In the genomic region with DNA sequence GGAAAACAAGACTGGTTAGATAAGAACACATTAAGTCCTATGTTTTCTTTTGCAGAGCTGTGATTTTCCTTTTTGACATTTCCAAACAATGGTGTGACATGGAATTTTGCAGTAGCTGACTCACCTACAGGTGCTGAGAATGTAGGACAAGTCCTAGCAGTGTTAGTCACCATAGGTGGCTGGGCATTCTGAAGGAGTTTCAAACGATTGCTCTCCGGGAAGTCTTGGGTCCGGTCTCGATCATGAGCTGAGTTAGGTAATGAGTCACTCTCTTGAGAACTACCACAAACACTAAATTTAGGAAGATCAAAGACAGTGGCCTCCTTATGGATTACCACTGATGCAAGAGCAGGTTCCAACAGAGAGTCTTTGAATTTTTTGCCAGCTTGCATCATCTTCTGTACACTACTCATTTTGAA, we compare ENCODE assay signal across 10 cellular contexts. TPM values are rescaled to one million over a fixed set of nuclear protein-coding genes. Genes with fewer than 3 reads are reported as not detected.
DNase-seq lines count a peak whose midpoint lies in the region; ATAC-seq, FAIRE-seq and TF ChIP-seq lines count a peak whose summit lies in the region.
"Had no signal": no experiment of that assay in that cellular context is flagged by ENCODE, and none has a peak within 500 bp of the region (broad histone marks: within the 10 kb centered on the region; RNA-seq: fewer than 3 reads in every experiment).

No MANE protein-coding gene starts in this region.

- H3K27me3 ChIP-seq in PC-3 (ENCODE audit: low read length) = no peaks in the 10 kb centered on the region

- peak overlapping the region; percentile 48 for H3K27ac ChIP-seq in PC-3 (ENCODE audit: low read length)

- TF ChIP-seq CTCF in GM12865 (IDR thresholded peaks at IDR 0.05; ENCODE audit: insufficient read depth, low read depth, low read length, missing control alignments) = no peak
- no peak for TF ChIP-seq CTCF in PC-3 (conservative IDR thresholded peaks at IDR 0.05; ENCODE audit: low read depth, low read length)
- no peak for TF ChIP-seq CTCF in foreskin fibroblast (IDR thresholded peaks at IDR 0.05; ENCODE audit: low read depth, low read length)

- CTCF ChIA-PET in PC-3 (lab: Charles Lee) = interaction anchor here (0.6 to 0.8 kb wide), 4 partner anchors 28 to 716 kb away, joined by 3 to 7 read pairs (median 4); no protein-coding TSS in a partner anchor

- H2AFZ ChIP-seq in PC-3 (ENCODE audit: low read length) = no peak overlapping the region

- H3K4me1 ChIP-seq in PC-3 (ENCODE audit: insufficient read depth, low read length) = peaks cover 43% of the 10 kb centered on the region

- POLR2A ChIA-PET in PC-3 (lab: Charles Lee; ENCODE audit: unreplicated experiment) = interaction anchor here (0.5 to 0.9 kb wide), 3 partner anchors 10 to 894 kb away, joined by 3 to 5 read pairs (median 4); no protein-coding TSS in a partner anchor

- H3K79me2 ChIP-seq in PC-3 (ENCODE audit: low read length) = peaks cover 72% of the 10 kb centered on the region

- H3K4me3 ChIP-seq in GM12865 (ENCODE audit: low read depth, low read length) (no peak overlapping the region), PC-3 (ENCODE audit: low read length) (no peak overlapping the region), foreskin fibroblast (ENCODE audit: low read depth in 1 of 2, low read length in 2 of 2) (no peak overlapping the region)

- peak; percentile 70 for DNase-seq in GM12865 (ENCODE audit: low read depth)
- peak; percentile 72 for DNase-seq in H54 (ENCODE audit: insufficient read length, low spot score)
- peak; percentile 96 for DNase-seq in PC-3
- DNase-seq in foreskin fibroblast = peak; percentile 5 to 15
- no peak for DNase-seq in C1 segment of cervical spinal cord (lab: John Stamatoyannopoulos, UW)
- no peak for DNase-seq in GM12892 (ENCODE audit: insufficient read length)
- no peak for DNase-seq in NCI-H1417 treated with DMSO at 0.1 percent for 48 hours (lab: John Stamatoyannopoulos, UW)
- no peak for DNase-seq in activated CD8-positive, alpha-beta memory T cell treated with anti-CD3 and anti-CD28 coated beads, Interleukin-2, amount 50 U/mL, for 48 hours

- peak overlapping the region; percentile 33 for H3K4me2 ChIP-seq in PC-3 (ENCODE audit: low read length)

- no TSS peak for BruUV-seq in PC-3 (replicated peaks; lab: Mats Ljungman, UMichigan)

- FAIRE-seq in H54 (lab: Jason Lieb, UNC) = peak; percentile 99
- no peak for FAIRE-seq in GM12892 (lab: Jason Lieb, UNC)
- FAIRE-seq: H1, islet of Langerhans had no signal

- H3K9me3 ChIP-seq in PC-3 (ENCODE audit: low read length) = no peaks in the 10 kb centered on the region

- H3K36me3 ChIP-seq in PC-3 (ENCODE audit: low read depth, low read length) = peaks cover 24% of the 10 kb centered on the region

- no peak for TF ChIP-seq POLR2A in H54 (IDR thresholded peaks at IDR 0.05; ENCODE audit: low read depth, low read length)
- TF ChIP-seq POLR2A in GM12892 (IDR thresholded peaks at IDR 0.05; ENCODE audit: low read depth, low read length) = no peak

- intact Hi-C loops in PC-3 (cut with micrococcal nuclease) = no loop called here

- no peaks in the 10 kb centered on the region for H3K9me2 ChIP-seq in PC-3 (replicated peaks; ENCODE audit: low read length)

- peaks cover 5% of the 10 kb centered on the region for H3F3A ChIP-seq in PC-3 (ENCODE audit: low read length, unreplicated experiment)

- no peak overlapping the region for H3K9ac ChIP-seq in PC-3 (ENCODE audit: low read length)

- ATAC-seq in PC-3 = peak; percentile 77

- H4K20me1 ChIP-seq in PC-3 (ENCODE audit: low read length) = peaks cover 34% of the 10 kb centered on the region

RNA-seq across cellular contexts. Expression of a gene that starts 3.6 kb away (rescaled TPM):
- total RNA-seq in PC-3 (2014; rRNA removed) = 27.2 and 28.9 TPM in 2 replicates
- polyA plus RNA-seq in GM12892 (2012; ENCODE audit: missing spikeins) = 15.5 TPM

Comparison
In these comparisons a context has a peak if more than half of its experiments do, and no peak if none do; other contexts are left out.
1. DNase-seq: peak in GM12865 (single experiment), H54 (single experiment), PC-3 (single experiment) and foreskin fibroblast (2 of 2); none in C1 segment of cervical spinal cord (0 of 14), GM12892 (single experiment), NCI-H1417 treated with DMSO at 0.1 percent for 48 hours (single experiment) and activated CD8-positive, alpha-beta memory T cell treated with anti-CD3 and anti-CD28 coated beads, Interleukin-2, amount 50 U/mL, for 48 hours (single experiment).